21 cellular contexts compared by ENCODE assay signal in genomic region chr5:4758550-4758949, GRCh38.
DNase-seq lines count a peak whose midpoint lies in the region; ATAC-seq and TF ChIP-seq lines count a peak whose summit lies in the region.
"Had no signal": no experiment of that assay in that cellular context is flagged by ENCODE, and none has a peak within 500 bp of the region (broad histone marks: within the 10 kb centered on the region; RNA-seq: fewer than 3 reads in every experiment).

No MANE protein-coding gene starts in this region.

- no peaks in the 10 kb centered on the region for H3K4me1 ChIP-seq in lung (ENCODE audit: control insufficient read depth in 2 of 2, insufficient read depth in 2 of 2, low read length in 2 of 2)
- H3K4me1 ChIP-seq: prostate gland had no signal

- H3K9me3 ChIP-seq in lung (ENCODE audit: control insufficient read depth in 2 of 2, insufficient read depth in 1 of 2, low read length in 1 of 2): no peaks in the 10 kb centered on the region
- H3K9me3 ChIP-seq: prostate gland had no signal

- no peaks in the 10 kb centered on the region for H3K27me3 ChIP-seq in lung (ENCODE audit: control insufficient read depth, insufficient read depth)

- WGBS in lung, 2 donors: 38 to 45% methylated on average over 2 of the region's 2 CpGs

- TF ChIP-seq CTCF in lung (IDR thresholded peaks at IDR 0.05; ENCODE audit: control extremely low read depth, extremely low read depth): no peak

- no peak overlapping the region for H3K4me3 ChIP-seq in lung
- H3K4me3 ChIP-seq: prostate gland had no signal

- ATAC-seq in lung (ENCODE audit: insufficient read depth, low FRiP score) (peak; percentile 41), GM21529 (IDR thresholded peaks at IDR 0.05; ENCODE audit: unreplicated experiment) (no peak)
- ATAC-seq: activated naive CD8-positive, alpha-beta T cell treated with anti-CD3 and anti-CD28 coated beads, Interleukin-2, amount 50 U/mL, for 24 hours; activated T-cell treated with anti-CD3 and anti-CD28 coated beads, Interleukin-2, amount 50 U/mL, for 4 hours; left lobe of liver; stimulated activated memory B cell treated with anti-CD40 and anti-IgM and Interleukin-4, amounts not matched to agents 10 μg/mL and 1 μg/mL and 100 μg/mL, for 72 hours; WTC11 had no signal

- no peaks in the 10 kb centered on the region for H3K36me3 ChIP-seq in lung (ENCODE audit: control insufficient read depth in 2 of 2, insufficient read depth in 2 of 2, low read length in 2 of 2)
- H3K36me3 ChIP-seq: prostate gland had no signal

- DNase-seq in NCI-H1105 treated with DMSO at 0.1 percent for 48 hours (lab: John Stamatoyannopoulos, UW) (peak; percentile 41), NCI-H1105 (lab: John Stamatoyannopoulos, UW) (no peak), NCI-H2029 treated with DMSO at 0.1 percent for 48 hours (lab: John Stamatoyannopoulos, UW) (peak; percentile 11), OCI-M1 (lab: John Stamatoyannopoulos, UW) (peak; percentile 16), lung (ENCODE audit: low spot score) (no peak), NCI-H226 (no peak), COLO829 (ENCODE audit: low spot score) (no peak)
- DNase-seq: activated CD4-positive, alpha-beta T cell treated with anti-CD3 and anti-CD28 coated beads, Interleukin-2, amount 50 U/mL, for 1 hour; activated naive CD8-positive, alpha-beta T cell treated with anti-CD3 and anti-CD28 coated beads, Interleukin-2, amount 50 U/mL, for 24 hours; activated T-cell treated with anti-CD3 and anti-CD28 coated beads, Interleukin-2, amount 50 U/mL, for 4 hours; dermis blood vessel endothelial cell; naive B cell; NCI-H69; stimulated activated CD4-positive, alpha-beta T cell treated with anti-CD3 and anti-CD28 coated beads, Interleukin-4, amount 100 ng/mL, for 4 hours; T-helper 9 cell had no signal

- no peak overlapping the region for H3K27ac ChIP-seq in lung (ENCODE audit: low read depth in 1 of 2, low read length in 1 of 2)
- H3K27ac ChIP-seq: 22Rv1, prostate gland had no signal

Comparison
In these comparisons a context has a peak if more than half of its experiments do, and no peak if none do; other contexts are left out.
1. DNase-seq: peak in NCI-H1105 treated with DMSO at 0.1 percent for 48 hours (single experiment), NCI-H2029 treated with DMSO at 0.1 percent for 48 hours (single experiment) and OCI-M1 (single experiment); none in NCI-H1105 (single experiment), lung (single experiment), NCI-H226 (single experiment) and COLO829 (single experiment).